Comparison of ENCODE assay signal across 1 cellular context in genomic region chr14:31456841-31457664, GRCh38.
TF ChIP-seq lines count a peak whose summit lies in the region.

DTD2 (minus strand) TSS chr14:31457506; CDS start chr14:31457393, 113 bp downstream.

TF ChIP-seq in GM12878, 131 proteins besides CTCF, POLR2A, EP300 and RAD21 (continued from another document and continues in another):
- TF ChIP-seq CREB1 (IDR thresholded peaks at IDR 0.05; ENCODE audit: low read depth) (0 out of 2 replicates have a peak, but pooled peaks have one; percentile 60), NKRF (conservative IDR thresholded peaks at IDR 0.05) (peak; percentile 53; the same call in 1 of the 2 replicates), CBFB (IDR thresholded peaks at IDR 0.05; ENCODE audit: low read depth) (0 out of 2 replicates have a peak, but pooled peaks have one; percentile 66), CUX1 (IDR thresholded peaks at IDR 0.05; ENCODE audit: insufficient replicate concordance, low read depth, low read length) (no peak), STAT1 (conservative IDR thresholded peaks at IDR 0.05) (0 out of 2 replicates have a peak, but pooled peaks have one; percentile 34), NFIC (IDR thresholded peaks at IDR 0.05; ENCODE audit: low read depth, low read length) (no peak), ZZZ3 (IDR thresholded peaks at IDR 0.05; ENCODE audit: control insufficient read depth, insufficient read length, low read depth) (no peak), IRF5 (IDR thresholded peaks at IDR 0.05; ENCODE audit: borderline replicate concordance) (no peak), CBX3 (IDR thresholded peaks at IDR 0.05; ENCODE audit: borderline replicate concordance, low read depth) (no peak), STAT3 (IDR thresholded peaks at IDR 0.05; ENCODE audit: low read depth, low read length) (no peak), ZBTB11 (CRISPR knock-in tag; IDR thresholded peaks at IDR 0.05) (no peak), SMAD5 (IDR thresholded peaks at IDR 0.05; ENCODE audit: low read depth) (peak; percentile 56; the same call in 1 of the 2 replicates), DPF2 (IDR thresholded peaks at IDR 0.05) (peak; percentile 76; the same call in 1 of the 2 replicates), GABPA (IDR thresholded peaks at IDR 0.05; ENCODE audit: low read depth) (no peak), RELB (IDR thresholded peaks at IDR 0.05; ENCODE audit: low read depth) (no peak; the same call in 1 of the 2 replicates), IRF3 (IDR thresholded peaks at IDR 0.05) (no peak), USF2 (IDR thresholded peaks at IDR 0.05; ENCODE audit: borderline replicate concordance, low read depth, low read length) (no peak), ZNF217 (IDR thresholded peaks at IDR 0.05) (no peak; the same call in 1 of the 2 replicates), POLR2AphosphoS5 (IDR thresholded peaks at IDR 0.05; ENCODE audit: low read length) (peak; percentile 86), MTA3 (IDR thresholded peaks at IDR 0.05; ENCODE audit: borderline replicate concordance, low read length) (no peak), BHLHE40 (IDR thresholded peaks at IDR 0.05; ENCODE audit: borderline replicate concordance in 1 of 2, low read depth in 2 of 2, low read length in 1 of 2) (peak; percentile 21 to 34; a peak in 2 of 4 replicates), RELA (IDR thresholded peaks at IDR 0.05; ENCODE audit: borderline replicate concordance, partially characterized antibody) (peak; percentile 60), SREBF2 (IDR thresholded peaks at IDR 0.05; ENCODE audit: low read length) (no peak), MTA2 (IDR thresholded peaks at IDR 0.05; ENCODE audit: low read depth) (no peak), ZNF622 (IDR thresholded peaks at IDR 0.05) (no peak), POLR2AphosphoS2 (IDR thresholded peaks at IDR 0.05; ENCODE audit: low read depth, low read length) (peak; percentile 79; the same call in 1 of the 2 replicates), MYB (IDR thresholded peaks at IDR 0.05; ENCODE audit: borderline replicate concordance, low read depth, low read length) (no peak), ZNF24 (IDR thresholded peaks at IDR 0.05) (no peak), MEF2B (IDR thresholded peaks at IDR 0.05; ENCODE audit: partially characterized antibody, poor library complexity, severe bottlenecking) (no peak), ZBTB40 (IDR thresholded peaks at IDR 0.05; ENCODE audit: borderline replicate concordance) (no peak), BACH1 (IDR thresholded peaks at IDR 0.05; ENCODE audit: borderline replicate concordance) (no peak), EZH2 (IDR thresholded peaks at IDR 0.05; ENCODE audit: borderline replicate concordance, control insufficient read depth, low read depth, low read length) (no peak), IKZF1 (conservative IDR thresholded peaks at IDR 0.05) (peak; percentile 61), CHD1 (IDR thresholded peaks at IDR 0.05; ENCODE audit: low read depth, low read length) (no peak; the same call in 1 of the 2 replicates), PAX8 (IDR thresholded peaks at IDR 0.05) (no peak), PAX5 (IDR thresholded peaks at IDR 0.05; ENCODE audit: borderline replicate concordance, low read depth, low read length) (peak; percentile 23; the same call in 1 of the 2 replicates), SMC3 (IDR thresholded peaks at IDR 0.05; ENCODE audit: borderline replicate concordance, low read length) (no peak), FOXK2 (IDR thresholded peaks at IDR 0.05) (peak; percentile 61; the same call in 1 of the 2 replicates), NBN (IDR thresholded peaks at IDR 0.05) (0 out of 2 replicates have a peak, but pooled peaks have one; percentile 59), USF1 (IDR thresholded peaks at IDR 0.05; ENCODE audit: borderline replicate concordance, extremely low read length, insufficient read depth, low read depth, low read length) (no peak)
